Comparison of ENCODE assay signal across 8 cellular contexts in the genomic region with DNA sequence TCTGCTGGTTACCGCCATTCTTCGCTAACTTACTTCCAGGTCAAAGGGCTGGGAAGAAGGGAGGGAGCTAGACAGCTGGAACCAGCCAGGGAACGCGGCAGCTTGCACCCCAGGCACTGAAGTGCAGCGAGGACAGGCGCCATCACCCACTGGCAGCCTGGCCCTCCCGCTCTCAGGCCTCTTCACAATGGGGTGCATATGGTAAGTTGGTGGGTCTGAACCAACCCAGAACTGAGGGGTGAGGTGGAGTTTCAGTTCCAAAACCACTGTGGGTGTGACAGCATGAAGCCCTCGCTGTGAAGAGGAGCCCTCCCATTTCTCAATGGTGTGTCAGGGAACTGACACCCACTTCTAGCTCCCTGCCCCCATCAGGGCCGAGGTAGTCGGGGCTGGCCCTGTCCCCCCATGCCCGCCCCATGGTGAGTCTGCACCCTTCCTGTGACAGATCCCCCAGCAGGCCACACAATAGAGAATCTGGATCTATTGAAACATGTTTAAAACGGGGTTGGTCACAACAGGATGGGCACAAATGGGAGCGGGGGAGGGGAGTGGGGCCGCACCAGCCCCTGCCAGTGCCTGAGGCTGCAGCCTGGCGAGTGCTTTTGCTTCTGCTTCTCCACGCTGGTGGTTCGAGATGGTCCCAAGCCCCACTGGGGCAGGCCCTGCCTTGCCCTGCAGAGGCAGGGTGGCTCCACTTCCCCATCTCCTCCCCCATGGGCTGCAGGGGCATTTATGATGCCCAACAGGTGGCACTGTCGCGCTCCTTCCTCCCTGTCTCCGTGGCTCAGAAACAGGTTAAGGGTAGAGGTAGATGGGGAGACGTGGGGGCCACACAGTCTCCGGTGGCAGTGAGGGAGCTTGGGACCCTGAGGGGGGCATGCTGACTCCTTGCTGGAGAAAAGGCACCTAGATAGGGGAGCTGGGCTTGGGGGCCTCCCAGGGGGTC. TPM values are rescaled to one million over a fixed set of nuclear protein-coding genes. Genes with fewer than 3 reads are reported as not detected.
DNase-seq lines count a peak whose midpoint lies in the region; ATAC-seq, FAIRE-seq and TF ChIP-seq lines count a peak whose summit lies in the region.

No MANE protein-coding gene starts in this region.

- H3K36me3 Mint-ChIP-seq in activated B cell treated with CpG ODN at 0.5 μM for 24 hours (ENCODE audit: low read depth), result peaks cover 44% of the 10 kb centered on the region
- H3K36me3 Mint-ChIP-seq in memory B cell, result peaks cover 14% of the 10 kb centered on the region
- peaks cover 50% of the 10 kb centered on the region for H3K36me3 Mint-ChIP-seq in stimulated activated memory B cell treated with anti-CD40 and anti-IgM and Interleukin-4, amounts not matched to agents 10 μg/mL and 1 μg/mL and 100 μg/mL, for 72 hours

- POLR2A ChIA-PET in activated B cell treated with CpG ODN at 0.5 μM for 24 hours (lab: Charles Lee), result interaction anchor here (0.7 to 11.3 kb wide), 40 partner anchors 10 to 809 kb away, joined by 3 to 295 read pairs (median 5); partner anchors contain the start of genes CCDC47, CEP95, DCAF7 and DDX42

- ATAC-seq in GM21367 (IDR thresholded peaks at IDR 0.05; ENCODE audit: unreplicated experiment) (peak; percentile 16), activated B cell treated with CpG ODN at 0.5 μM for 24 hours (ENCODE audit: low read depth) (peak; percentile 52), memory B cell (ENCODE audit: low read depth) (peak; percentile 58), HG02885 (IDR thresholded peaks at IDR 0.05; ENCODE audit: poor library complexity, unreplicated experiment) (no peak)
- ATAC-seq in stimulated activated memory B cell treated with anti-CD40 and anti-IgM and Interleukin-4, amounts not matched to agents 10 μg/mL and 1 μg/mL and 100 μg/mL, for 72 hours, result peak; percentile 61

- CTCF ChIA-PET in activated B cell treated with CpG ODN at 0.5 μM for 24 hours (lab: Charles Lee), result interaction anchor here (0.7 to 4.5 kb wide), 11 partner anchors 9 to 219 kb away, joined by 3 to 42 read pairs (median 4); partner anchors contain the start of genes CCDC47, DDX42, MAP3K3 and STRADA

- no peak overlapping the region for H3K4me3 ChIP-seq in bronchial epithelial cell (ENCODE audit: low read depth, low read length)

- no peaks in the 10 kb centered on the region for H3K27me3 ChIP-seq in bronchial epithelial cell (ENCODE audit: control insufficient read depth, insufficient read depth, low read length)

- TF ChIP-seq CTCF in D721Med (IDR thresholded peaks at IDR 0.05; ENCODE audit: insufficient read depth, missing control alignments) (peak; percentile 64), activated B cell treated with CpG ODN at 0.5 μM for 24 hours (IDR thresholded peaks at IDR 0.05) (no peak), bronchial epithelial cell (IDR thresholded peaks at IDR 0.05; ENCODE audit: insufficient read depth, low read length, severe bottlenecking) (peak; percentile 76)

- H3K27ac Mint-ChIP-seq in activated B cell treated with CpG ODN at 0.5 μM for 24 hours (peak overlapping the region; percentile 97), memory B cell (peak overlapping the region; percentile 94)
- peak overlapping the region; percentile 83 for H3K27ac Mint-ChIP-seq in stimulated activated memory B cell treated with anti-CD40 and anti-IgM and Interleukin-4, amounts not matched to agents 10 μg/mL and 1 μg/mL and 100 μg/mL, for 72 hours

- H3K4me3 Mint-ChIP-seq in activated B cell treated with CpG ODN at 0.5 μM for 24 hours (peak overlapping the region; percentile 96), memory B cell (peak overlapping the region; percentile 96)
- H3K4me3 Mint-ChIP-seq in stimulated activated memory B cell treated with anti-CD40 and anti-IgM and Interleukin-4, amounts not matched to agents 10 μg/mL and 1 μg/mL and 100 μg/mL, for 72 hours, result peak overlapping the region; percentile 90

- H3K27me3 Mint-ChIP-seq in activated B cell treated with CpG ODN at 0.5 μM for 24 hours (no peaks in the 10 kb centered on the region), memory B cell (no peaks in the 10 kb centered on the region)
- no peaks in the 10 kb centered on the region for H3K27me3 Mint-ChIP-seq in stimulated activated memory B cell treated with anti-CD40 and anti-IgM and Interleukin-4, amounts not matched to agents 10 μg/mL and 1 μg/mL and 100 μg/mL, for 72 hours

- peaks cover 70% of the 10 kb centered on the region for H3K4me1 Mint-ChIP-seq in activated B cell treated with CpG ODN at 0.5 μM for 24 hours
- peaks cover 52% of the 10 kb centered on the region for H3K4me1 Mint-ChIP-seq in memory B cell
- peaks cover 75% of the 10 kb centered on the region for H3K4me1 Mint-ChIP-seq in stimulated activated memory B cell treated with anti-CD40 and anti-IgM and Interleukin-4, amounts not matched to agents 10 μg/mL and 1 μg/mL and 100 μg/mL, for 72 hours

- H3K9me3 Mint-ChIP-seq in activated B cell treated with CpG ODN at 0.5 μM for 24 hours (no peaks in the 10 kb centered on the region), memory B cell (no peaks in the 10 kb centered on the region)
- no peaks in the 10 kb centered on the region for H3K9me3 Mint-ChIP-seq in stimulated activated memory B cell treated with anti-CD40 and anti-IgM and Interleukin-4, amounts not matched to agents 10 μg/mL and 1 μg/mL and 100 μg/mL, for 72 hours

- no peak for FAIRE-seq in D721Med (lab: Jason Lieb, UNC)
- peak; percentile 43 for FAIRE-seq in bronchial epithelial cell (lab: Jason Lieb, UNC)

- intact Hi-C loops in activated B cell treated with CpG ODN at 0.5 μM for 24 hours (cut with micrococcal nuclease), result loop anchor here (1.0 to 5.0 kb wide), 8 partner anchors 13 to 810 kb away; partner anchors contain the start of genes ACE, CEP95, CYB561 and DDX5

- DNase-seq in D721Med (ENCODE audit: insufficient read length, low spot score) (no peak), MV-4-11 (lab: John Stamatoyannopoulos, UW) (peak; percentile 88), activated B cell treated with CpG ODN at 0.5 μM for 24 hours (peak; percentile 78), bronchial epithelial cell (ENCODE audit: low read depth) (peak; percentile 35), memory B cell (ENCODE audit: low spot score in 2 of 2) (peak; percentile 90 to 94)

- no peaks in the 10 kb centered on the region for H3K36me3 ChIP-seq in bronchial epithelial cell (ENCODE audit: control insufficient read depth, insufficient read depth, low read length)

RNA-seq across cellular contexts. Expression of gene LIMD2, which starts 2.3 kb away (rescaled TPM):
- total RNA-seq in activated B cell treated with CpG ODN at 0.5 μM for 24 hours, result 404 and 421 TPM in 2 replicates
- 0.53 and 0.90 TPM in 2 replicates for total RNA-seq in bronchial epithelial cell

RNA-seq across cellular contexts. Expression of gene STRADA, which starts 44.0 kb away (rescaled TPM):
- 72.5 and 80.2 TPM in 2 replicates for total RNA-seq in activated B cell treated with CpG ODN at 0.5 μM for 24 hours
- 10.5 and 14.1 TPM in 2 replicates for total RNA-seq in bronchial epithelial cell

Comparison
In these comparisons a context has a peak if more than half of its experiments do, and no peak if none do; other contexts are left out.
1. RNA of gene LIMD2, which starts 2.3 kb away (total RNA-seq): 404 to 421 TPM in activated B cell treated with CpG ODN at 0.5 μM for 24 hours; 0.53 to 0.90 TPM in bronchial epithelial cell; every median in the first group is over 100 times any median in the second.
2. Peak in every context shown above with its lines, with median percentiles within 50 percentile points of each other: H3K27ac Mint-ChIP-seq and H3K4me3 Mint-ChIP-seq.